21 cellular contexts compared by ENCODE assay signal in genomic region chr1:201576914-201577313, GRCh38. TPM values are rescaled to one million over a fixed set of nuclear protein-coding genes. Genes with fewer than 3 reads are reported as not detected.
DNase-seq lines count a peak whose midpoint lies in the region; ATAC-seq and TF ChIP-seq lines count a peak whose summit lies in the region.
"Had no signal": no experiment of that assay in that cellular context is flagged by ENCODE, and none has a peak within 500 bp of the region (broad histone marks: within the 10 kb centered on the region; RNA-seq: fewer than 3 reads in every experiment).

No MANE protein-coding gene starts in this region.

- H2BK15ac ChIP-seq in IMR-90 (ENCODE audit: low read depth, low read length) = no peak overlapping the region

- peaks cover 21% of the 10 kb centered on the region for H3K9me1 ChIP-seq in IMR-90 (ENCODE audit: insufficient read depth, low read length)

- no peak for ATAC-seq in IMR-90 (ENCODE audit: low read depth)
- ATAC-seq: A549, GM12878 had no signal

- H4K8ac ChIP-seq in IMR-90 (ENCODE audit: low read depth in 2 of 2, low read length in 2 of 2) = no peak overlapping the region

- TF ChIP-seq RAD21 in IMR-90 (IDR thresholded peaks at IDR 0.05; ENCODE audit: low read length) = no peak

- CTCF ChIA-PET in IMR-90 (lab: Yijun Ruan, JAX) = no interaction called here

- H3K27ac ChIP-seq in IMR-90 (ENCODE audit: insufficient read depth, low read length) (no peak overlapping the region), sigmoid colon (no peak overlapping the region), spleen (no peak overlapping the region)
- H3K27ac ChIP-seq: 22Rv1; A549; BLaER1 treated with 17β-estradiol and CSF1 and Interleukin-3, amounts not matched to agents 10 nM and 100 nM had no signal

- no peak overlapping the region for H3K9ac ChIP-seq in IMR-90 (ENCODE audit: low read depth, low read length)
- H3K9ac ChIP-seq: BLaER1 treated with 17β-estradiol and CSF1 and Interleukin-3, amounts not matched to agents 10 nM and 100 nM had no signal

- intact Hi-C loops in IMR-90 (cut with micrococcal nuclease) (no loop called here), sigmoid colon (cut with DNase I) (no loop called here), spleen (cut with DNase I; ENCODE audit: low total_unique reads) (no loop called here)

- DNase-seq in IMR-90 = no peak
- DNase-seq in sigmoid colon = peak; percentile 2
- peak; percentile 1 for DNase-seq in spleen
- no peak for DNase-seq in activated CD4-positive, alpha-beta T cell treated with anti-CD3 and anti-CD28 coated beads for 4 hours
- no peak for DNase-seq in activated naive CD4-positive, alpha-beta T cell treated with Interleukin-2 at 50 U/mL for 16 hours
- DNase-seq: AML-193; CD4-positive, alpha-beta memory T cell; CD4-positive, CD25-positive, alpha-beta regulatory T cell; CD8-positive, alpha-beta memory T cell; COR-L47; DMS 273 treated with DMSO at 0.1 percent for 48 hours; DMS153; DMS53; DMS79; DND-41; EL; GDM1 had no signal

- no peak overlapping the region for H3K18ac ChIP-seq in IMR-90 (ENCODE audit: low read depth, low read length)

- in situ Hi-C loops in IMR-90 (cut with MboI; ENCODE audit: low sequenced_read_pairs) = no loop called here

- H3K4me1 ChIP-seq in IMR-90 (ENCODE audit: control insufficient read depth, insufficient read depth, low read length) (peaks cover 10% of the 10 kb centered on the region), sigmoid colon (peaks cover 0 to 14% (median 9%) of the 10 kb centered on the region in 4 donors), spleen (no peaks in the 10 kb centered on the region)

- BruUV-seq in IMR-90 (replicated peaks; lab: Mats Ljungman, UMichigan) = no TSS peak

- no peak overlapping the region for H2BK20ac ChIP-seq in IMR-90 (ENCODE audit: low read depth, low read length)

- no peak overlapping the region for H4K91ac ChIP-seq in IMR-90 (ENCODE audit: insufficient read depth, low read depth, low read length)

- no peak for TF ChIP-seq EP300 in sigmoid colon (IDR thresholded peaks at IDR 0.05)

- H3K27me3 ChIP-seq in IMR-90 (ENCODE audit: control insufficient read depth, insufficient read depth, low read length) (no peaks in the 10 kb centered on the region), sigmoid colon (no peaks in the 10 kb centered on the region), spleen (replicated peaks in 1 of 7) (no peaks in the 10 kb centered on the region)
- H3K27me3 ChIP-seq: BLaER1 treated with 17β-estradiol and CSF1 and Interleukin-3, amounts not matched to agents 10 nM and 100 nM had no signal

- H2AK5ac ChIP-seq in IMR-90 (ENCODE audit: low read depth, low read length) = no peak overlapping the region

- no peak for TF ChIP-seq CTCF in IMR-90 (conservative IDR thresholded peaks at IDR 0.05; ENCODE audit: low read depth, low read length)
- TF ChIP-seq CTCF in sigmoid colon (IDR thresholded peaks at IDR 0.05) = no peak
- no peak for TF ChIP-seq CTCF in spleen (IDR thresholded peaks at IDR 0.05 in 8 of 11, conservative IDR thresholded peaks at IDR 0.05 in 3 of 11)

- TF ChIP-seq POLR2A in IMR-90 (IDR thresholded peaks at IDR 0.05; ENCODE audit: low read depth, low read length) (no peak), sigmoid colon (IDR thresholded peaks at IDR 0.05) (no peak), spleen (IDR thresholded peaks at IDR 0.05) (no peak)

- H3K4me3 ChIP-seq in IMR-90 (ENCODE audit: insufficient read depth, low read depth, low read length) (no peak overlapping the region), sigmoid colon (no peak overlapping the region), spleen (no peak overlapping the region)
- H3K4me3 ChIP-seq: A549; BLaER1 treated with 17β-estradiol and CSF1 and Interleukin-3, amounts not matched to agents 10 nM and 100 nM; GM12878 had no signal

- peaks cover 42 to 79% of the 10 kb centered on the region in 2 experiments for H3K79me1 ChIP-seq in IMR-90 (ENCODE audit: low read depth in 1 of 2, low read length in 2 of 2)

- no peak overlapping the region for H3K4me2 ChIP-seq in IMR-90 (ENCODE audit: low read depth, low read length)
- H3K4me2 ChIP-seq: A549 had no signal

- H4K5ac ChIP-seq in IMR-90 (ENCODE audit: low read depth, low read length) = no peak overlapping the region

- H2AK9ac ChIP-seq in IMR-90 (replicated peaks; ENCODE audit: low read depth, low read length, poor library complexity) = no peak overlapping the region

- no peak overlapping the region for H2AFZ ChIP-seq in IMR-90 (replicated peaks; ENCODE audit: low read length, poor library complexity)

- H3K36me3 ChIP-seq in IMR-90 (ENCODE audit: control insufficient read depth, insufficient read depth, low read length) (0 out of 2 replicates have a peak, but pooled peaks cover 1% of the 10 kb centered on the region), sigmoid colon (no peaks in the 10 kb centered on the region), spleen (no peaks in the 10 kb centered on the region)

- no peaks in the 10 kb centered on the region for H3K9me3 ChIP-seq in IMR-90 (ENCODE audit: control insufficient read depth, insufficient read depth, low read length)
- no peaks in the 10 kb centered on the region for H3K9me3 ChIP-seq in sigmoid colon
- H3K9me3 ChIP-seq in spleen = peaks cover 0 to 6% (median 0%) of the 10 kb centered on the region in 8 donors
- H3K9me3 ChIP-seq: A549 had no signal

- no peak overlapping the region for H3K23ac ChIP-seq in IMR-90 (ENCODE audit: low read depth, low read length)

- no peak overlapping the region for H2BK5ac ChIP-seq in IMR-90 (ENCODE audit: low read depth, low read length, poor library complexity, severe bottlenecking)

- no peak overlapping the region for H3K56ac ChIP-seq in IMR-90 (ENCODE audit: extremely low read depth, insufficient read depth, low read length)

- POLR2A ChIA-PET in IMR-90 (lab: Charles Lee; ENCODE audit: unreplicated experiment) = no interaction called here

- H4K20me1 ChIP-seq in IMR-90 (ENCODE audit: insufficient read depth, low read length) = peaks cover 16% of the 10 kb centered on the region

- dilution Hi-C loops in IMR-90 (cut with HindIII; ENCODE audit: low sequenced_read_pairs, unreplicated experiment) = no loop called here

- 0 out of 2 replicates have a peak overlapping the region, but pooled peaks have one; percentile 9 for H3K14ac ChIP-seq in IMR-90 (replicated peaks; ENCODE audit: low read depth, low read length)

- no peak overlapping the region for H2BK120ac ChIP-seq in IMR-90 (ENCODE audit: low read depth, low read length)

- H3K4ac ChIP-seq in IMR-90 (ENCODE audit: low read depth, low read length) = no peak overlapping the region

TF ChIP-seq in IMR-90, 13 proteins besides CTCF, POLR2A, EP300 and RAD21:
- TF ChIP-seq MAFK (IDR thresholded peaks at IDR 0.05; ENCODE audit: low read depth, low read length) = no peak
- no peak for TF ChIP-seq NFE2L2 (IDR thresholded peaks at IDR 0.05; ENCODE audit: low read depth, low read length)
- no peak for TF ChIP-seq ELK1 (IDR thresholded peaks at IDR 0.05; ENCODE audit: borderline replicate concordance, low read depth, low read length)
- TF ChIP-seq SMC3 (IDR thresholded peaks at IDR 0.05; ENCODE audit: low read depth, low read length) = no peak
- no peak for TF ChIP-seq RFX5 (IDR thresholded peaks at IDR 0.05; ENCODE audit: low read depth, low read length)
- TF ChIP-seq BHLHE40 (IDR thresholded peaks at IDR 0.05; ENCODE audit: low read depth, low read length) = no peak
- TF ChIP-seq USF2 (IDR thresholded peaks at IDR 0.05; ENCODE audit: low read depth, low read length) = no peak
- no peak for TF ChIP-seq CHD1 (IDR thresholded peaks at IDR 0.05; ENCODE audit: low read depth, low read length)
- no peak for TF ChIP-seq FOS (IDR thresholded peaks at IDR 0.05; ENCODE audit: low read depth, low read length)
- TF ChIP-seq MXI1 (IDR thresholded peaks at IDR 0.05; ENCODE audit: borderline replicate concordance, low read depth, low read length) = no peak
- TF ChIP-seq MAZ (IDR thresholded peaks at IDR 0.05; ENCODE audit: borderline replicate concordance, low read depth, low read length) = no peak
- TF ChIP-seq RCOR1 (IDR thresholded peaks at IDR 0.05; ENCODE audit: insufficient replicate concordance, low read length) = no peak
- no peak for TF ChIP-seq CEBPB (IDR thresholded peaks at IDR 0.05; ENCODE audit: low read depth, low read length)
TF ChIP-seq in IMR-90: peak in this region for 0.

RNA-seq across cellular contexts. Expression of gene NAV1, which starts 38.0 kb away (rescaled TPM):
- total RNA-seq in IMR-90 (2012; rRNA removed) (14.0 and 14.4 TPM in 2 replicates), sigmoid colon (10 to 100 TPM; 17.1 to 44.9 (median 20.9) TPM), spleen (10 to 100 TPM; 15.7 to 37.2 (median 27.4) TPM)
- polyA plus RNA-seq in IMR-90 (2012; rRNA removed) (23.1 and 23.6 TPM in 2 replicates), sigmoid colon (1 to 10 TPM; 1.8 to 8.2 (median 3.0) TPM), spleen (1 to 10 TPM; 1.1 to 3.5 (median 1.2) TPM)
- 11.8 and 15.2 TPM in 2 replicates for polyA plus RNA-seq in IMR-90 (2012; cell fraction: cytosol; rRNA removed)
- polyA plus RNA-seq in IMR-90 (2012; cell fraction: nucleus; rRNA removed; ENCODE audit: low replicate concordance) = 31.9 and 47.5 TPM in 2 replicates

Comparison
In these comparisons a context has a peak if more than half of its experiments do, and no peak if none do; other contexts are left out.
1. DNase-seq: peak in sigmoid colon (single experiment) and spleen (single experiment); none in IMR-90 (single experiment), activated CD4-positive, alpha-beta T cell treated with anti-CD3 and anti-CD28 coated beads for 4 hours (0 of 2) and activated naive CD4-positive, alpha-beta T cell treated with Interleukin-2 at 50 U/mL for 16 hours (single experiment).